ENCODE assay signal across 39 cellular contexts in genomic region chr19:57961785-57962184, GRCh38. TPM values are rescaled to one million over a fixed set of nuclear protein-coding genes. Genes with fewer than 3 reads are reported as not detected.
"Had no signal": no experiment of that assay in that cellular context is flagged by ENCODE, and none has a peak within 500 bp of the region (broad histone marks: within the 10 kb centered on the region; RNA-seq: fewer than 3 reads in every experiment).

No MANE protein-coding gene starts in this region.

- DNase-seq: Karpas-422, MG63, MM.1S, MV-4-11, NCI-H1048, NCI-H1092, NCI-H1092 treated with DMSO at 0.1 percent for 48 hours, NCI-H1105, NCI-H1105 treated with DMSO at 0.1 percent for 48 hours, NCI-H1417 treated with DMSO at 0.1 percent for 48 hours, NCI-H1436, NCI-H1436 treated with DMSO at 0.1 percent for 48 hours, NCI-H146, NCI-H1694, NCI-H1694 treated with DMSO at 0.1 percent for 48 hours, NCI-H187, NCI-H187 treated with DMSO at 0.1 percent for 48 hours, NCI-H1930, NCI-H2029, NCI-H2029 treated with DMSO at 0.1 percent for 48 hours, NCI-H2081, NCI-H2081 treated with DMSO at 0.1 percent for 48 hours, NCI-H2107, NCI-H2171, NCI-H2171 treated with DMSO at 0.1 percent for 48 hours, NCI-H2227 treated with DMSO at 0.1 percent for 48 hours, NCI-H226, NCI-H345, NCI-H446, NCI-H446 treated with DMSO at 0.1 percent for 48 hours, NCI-H510A, NCI-H510A treated with DMSO at 0.1 percent for 48 hours, NCI-H524, NCI-H524 treated with DMSO at 0.1 percent for 48 hours, NCI-H526 had no signal

- H3K4me3 ChIP-seq: MG63 had no signal

- H3K27me3 ChIP-seq: MG63 had no signal

- H3K36me3 ChIP-seq: MG63 had no signal

RNA-seq across cellular contexts. Expression of gene C19orf18, which starts 12.5 kb away (rescaled TPM):
- total RNA-seq: LHCN-M2, M059J, MCF 10A, NCI-H460 had no signal

RNA-seq across cellular contexts. Expression of gene ZNF256, which starts 14.3 kb away (rescaled TPM):
- total RNA-seq: NCI-H460 had no signal

RNA-seq across cellular contexts. Expression of gene ZNF418, which starts 26.6 kb away (rescaled TPM):
- total RNA-seq: MCF 10A, NCI-H460 had no signal
